9 cellular contexts compared by ENCODE assay signal in genomic region chr10:104120512-104120902, GRCh38. TPM values are rescaled to one million over a fixed set of nuclear protein-coding genes. Genes with fewer than 3 reads are reported as not detected.
A peak's percentile ranks its signal among the peaks of the same experiment; 100 is the strongest.
DNase-seq lines count a peak whose midpoint lies in the region; ATAC-seq and TF ChIP-seq lines count a peak whose summit lies in the region.
"Had no signal": no experiment of that assay in that cellular context is flagged by ENCODE, and none has a peak within 500 bp of the region (broad histone marks: within the 10 kb centered on the region; RNA-seq: fewer than 3 reads in every experiment).

No MANE protein-coding gene starts in this region.

- TF ChIP-seq CTCF in WERI-Rb-1 (IDR thresholded peaks at IDR 0.05; ENCODE audit: low read depth, low read length) (no peak), foreskin keratinocyte (conservative IDR thresholded peaks at IDR 0.05) (no peak), omental fat pad (IDR thresholded peaks at IDR 0.05) (no peak)

- H3K4me1 ChIP-seq in foreskin keratinocyte (peaks cover 46% of the 10 kb centered on the region), skeletal muscle satellite cell (ENCODE audit: control insufficient read depth, insufficient read depth, low read length) (peaks cover 19% of the 10 kb centered on the region)

- H3K27ac ChIP-seq in WERI-Rb-1: peak overlapping the region; percentile 93
- peak overlapping the region; percentile 99 for H3K27ac ChIP-seq in foreskin keratinocyte

- DNase-seq in H7 (no peak), WERI-Rb-1 (no peak), foreskin keratinocyte (no peak), omental fat pad (ENCODE audit: low spot score) (no peak), NCI-H446 (lab: John Stamatoyannopoulos, UW) (no peak)
- no peak for DNase-seq in stimulated activated CD4-positive, alpha-beta T cell treated with anti-CD3 and anti-CD28 coated beads, Interleukin-4, amount 100 ng/mL, for 4 hours

- H3K9ac ChIP-seq in skeletal muscle satellite cell (ENCODE audit: low read depth, low read length): peak overlapping the region; percentile 95

- H3K4me3 ChIP-seq in H7 (ENCODE audit: insufficient read depth, low read depth, low read length) (peak overlapping the region; percentile 56), WERI-Rb-1 (ENCODE audit: low read depth, low read length) (peak overlapping the region; percentile 94), skeletal muscle satellite cell (ENCODE audit: low read length) (peak overlapping the region; percentile 72)

- H3K36me3 ChIP-seq in H7 (replicated peaks; ENCODE audit: control insufficient read depth, insufficient read depth, low read length) (no peaks in the 10 kb centered on the region), WERI-Rb-1 (no peaks in the 10 kb centered on the region), skeletal muscle satellite cell (ENCODE audit: insufficient read depth, low read length) (no peaks in the 10 kb centered on the region)

- H3K9me3 ChIP-seq in WERI-Rb-1 (ENCODE audit: severe bottlenecking): no peaks in the 10 kb centered on the region
- H3K9me3 ChIP-seq in skeletal muscle satellite cell (replicated peaks; ENCODE audit: low read length): no peaks in the 10 kb centered on the region

- peak overlapping the region; percentile 97 for H3K4me2 ChIP-seq in skeletal muscle satellite cell (ENCODE audit: low read length)

- H3K27me3 ChIP-seq in H7 (ENCODE audit: control insufficient read depth, insufficient read depth, low read length) (no peaks in the 10 kb centered on the region), WERI-Rb-1 (ENCODE audit: insufficient read depth, low read depth, severe bottlenecking) (no peaks in the 10 kb centered on the region), foreskin keratinocyte (no peaks in the 10 kb centered on the region), skeletal muscle satellite cell (ENCODE audit: control insufficient read depth, insufficient read depth, low read length) (no peaks in the 10 kb centered on the region)

- ATAC-seq in foreskin keratinocyte: no peak
- ATAC-seq in omental fat pad (ENCODE audit: low FRiP score): no peak
- ATAC-seq in GM18861 (IDR thresholded peaks at IDR 0.05; ENCODE audit: unreplicated experiment): no peak

RNA-seq across cellular contexts. Expression of gene SFR1, which starts 1.5 kb away (rescaled TPM):
- 17.6 and 18.5 TPM in 2 replicates for total RNA-seq in H7 (2014; rRNA removed; shearing (Covaris generic))
- total RNA-seq in foreskin keratinocyte (16.4 and 16.5 TPM in 2 replicates), omental fat pad (1 to 10 TPM; 4.7 to 8.2 (median 6.0) TPM)
- polyA plus RNA-seq in foreskin keratinocyte: 12.0 and 13.3 TPM in 2 replicates
- 10.7 and 13.2 TPM in 2 replicates for total RNA-seq in skeletal muscle satellite cell (2012; rRNA removed)

RNA-seq across cellular contexts. Expression of gene COL17A1, which starts 34.8 kb away (rescaled TPM):
- 0.59 and 1.0 TPM in 2 replicates for total RNA-seq in H7 (2014; rRNA removed; shearing (Covaris generic))
- 1,970 and 2,423 TPM in 2 replicates for total RNA-seq in foreskin keratinocyte
- 1,615 and 1,982 TPM in 2 replicates for polyA plus RNA-seq in foreskin keratinocyte
- under 0.01 TPM in 2 replicates for total RNA-seq in skeletal muscle satellite cell (2012; rRNA removed)
- 1 to 10 TPM in 2 of 4 donors, under 1 TPM in 2; 0.13 to 2.2 (median 1.2) TPM for total RNA-seq in omental fat pad
- total RNA-seq: T-helper 1 cell treated with Interleukin-12 subunit alpha and Interleukin-12 subunit beta and Interleukin-4 antibody, amounts not matched to agents 30 ng/mL and 1 ng/mL, for 36 hours had no signal

Comparison
In these comparisons a context has a peak if more than half of its experiments do, and no peak if none do; other contexts are left out.
1. RNA of gene COL17A1, which starts 34.8 kb away (total RNA-seq): 1,970 to 2,423 TPM in foreskin keratinocyte; 0.13 to 2.2 TPM in omental fat pad and 0.59 to 1.0 TPM in H7; every median in the first group is over 100 times any median in the second.
2. Peak in every context shown above with its lines, with median percentiles within 50 percentile points of each other: H3K4me3 ChIP-seq.